Comparison of ENCODE assay signal across 1 cellular context in genomic region chr5:1215320-1216096, GRCh38.
TF ChIP-seq lines count a peak whose summit lies in the region.

No MANE protein-coding gene starts in this region.

TF ChIP-seq in WTC11, 78 proteins besides CTCF, POLR2A, EP300 and RAD21 (continued from another document):
- TF ChIP-seq, protein P1, sequence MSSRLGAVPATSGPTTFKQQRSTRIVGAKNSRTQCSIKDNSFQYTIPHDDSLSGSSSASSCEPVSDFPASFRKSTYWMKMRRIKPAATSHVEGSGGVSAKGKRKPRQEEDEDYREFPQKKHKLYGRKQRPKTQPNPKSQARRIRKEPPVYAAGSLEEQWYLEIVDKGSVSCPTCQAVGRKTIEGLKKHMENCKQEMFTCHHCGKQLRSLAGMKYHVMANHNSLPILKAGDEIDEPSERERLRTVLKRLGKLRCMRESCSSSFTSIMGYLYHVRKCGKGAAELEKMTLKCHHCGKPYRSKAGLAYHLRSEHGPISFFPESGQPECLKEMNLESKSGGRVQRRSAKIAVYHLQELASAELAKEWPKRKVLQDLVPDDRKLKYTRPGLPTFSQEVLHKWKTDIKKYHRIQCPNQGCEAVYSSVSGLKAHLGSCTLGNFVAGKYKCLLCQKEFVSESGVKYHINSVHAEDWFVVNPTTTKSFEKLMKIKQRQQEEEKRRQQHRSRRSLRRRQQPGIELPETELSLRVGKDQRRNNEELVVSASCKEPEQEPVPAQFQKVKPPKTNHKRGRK (CRISPR knock-in tag; IDR thresholded peaks at IDR 0.05; ENCODE audit: borderline replicate concordance), result no peak
- TF ChIP-seq TCF7 (CRISPR knock-in tag; IDR thresholded peaks at IDR 0.05; ENCODE audit: low read depth) (no peak), MYBL2 (CRISPR knock-in tag; IDR thresholded peaks at IDR 0.05) (no peak), SMAD4 (CRISPR knock-in tag; IDR thresholded peaks at IDR 0.05) (no peak), ZNF121 (CRISPR knock-in tag; IDR thresholded peaks at IDR 0.05) (no peak), ZNF219 (CRISPR knock-in tag; IDR thresholded peaks at IDR 0.05; ENCODE audit: borderline replicate concordance) (no peak), ARID4B (CRISPR knock-in tag; IDR thresholded peaks at IDR 0.05; ENCODE audit: borderline replicate concordance) (no peak), SMAD3 (CRISPR knock-in tag; IDR thresholded peaks at IDR 0.05; ENCODE audit: borderline replicate concordance) (no peak), ZNF423 (CRISPR knock-in tag; IDR thresholded peaks at IDR 0.05) (no peak)
TF ChIP-seq in WTC11: peak in this region for 0.
